Comparison of ENCODE assay signal across 25 cellular contexts in the genomic region with DNA sequence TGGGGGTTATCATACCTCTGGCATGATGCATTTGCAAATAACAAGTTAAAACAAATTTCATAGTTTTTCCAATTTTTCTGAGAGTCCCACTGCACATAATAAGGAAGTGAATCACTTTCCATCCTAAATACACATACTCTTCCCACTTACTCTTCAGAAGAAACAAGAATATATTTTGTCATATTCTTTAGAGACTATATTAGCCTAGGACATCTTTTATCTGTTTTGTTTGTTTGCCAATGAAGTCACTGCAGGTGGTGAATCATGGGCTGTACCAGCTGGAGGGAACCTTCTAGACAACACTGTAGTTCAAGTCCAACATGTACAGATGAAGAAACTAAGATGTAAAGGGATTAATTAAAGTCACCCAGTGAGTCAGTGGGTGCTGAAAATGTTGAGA.
DNase-seq lines count a peak whose midpoint lies in the region; ATAC-seq, FAIRE-seq and TF ChIP-seq lines count a peak whose summit lies in the region.
"Had no signal": no experiment of that assay in that cellular context is flagged by ENCODE, and none has a peak within 500 bp of the region (broad histone marks: within the 10 kb centered on the region; RNA-seq: fewer than 3 reads in every experiment).

No MANE protein-coding gene starts in this region.

- H3K4me3 ChIP-seq in PC-3 (ENCODE audit: low read length) (no peak overlapping the region), bronchial epithelial cell (ENCODE audit: low read depth, low read length) (no peak overlapping the region)
- H3K4me3 ChIP-seq: GM23248, SJCRH30 had no signal

- no peaks in the 10 kb centered on the region for H3K79me2 ChIP-seq in PC-3 (ENCODE audit: low read length)

- no peak for TF ChIP-seq CTCF in PC-3 (conservative IDR thresholded peaks at IDR 0.05; ENCODE audit: low read depth, low read length)
- TF ChIP-seq CTCF in bronchial epithelial cell (IDR thresholded peaks at IDR 0.05; ENCODE audit: insufficient read depth, low read length, severe bottlenecking) = no peak

- DNase-seq in HCEC 1CT = peak; percentile 22
- peak; percentile 49 for DNase-seq in PC-3
- peak; percentile 53 for DNase-seq in bronchial epithelial cell (ENCODE audit: low read depth)
- peak; percentile 26 for DNase-seq in iris pigment epithelial cell (ENCODE audit: low read depth)
- no peak for DNase-seq in activated CD4-positive, alpha-beta T cell treated with anti-CD3 and anti-CD28 coated beads for 48 hours
- DNase-seq: Caco-2; CD8-positive, alpha-beta T cell; DMS79 treated with DMSO at 0.1 percent for 48 hours; GM23248; H7; Karpas-422; NCI-H1092 treated with DMSO at 0.1 percent for 48 hours; NCI-H1436; NCI-H187; NCI-H2081 treated with DMSO at 0.1 percent for 48 hours; NCI-H2171 treated with DMSO at 0.1 percent for 48 hours; NCI-H524; NCI-H748 treated with DMSO at 0.1 percent for 48 hours; SJCRH30 had no signal

- no peaks in the 10 kb centered on the region for H3K9me3 ChIP-seq in PC-3 (ENCODE audit: low read length)
- H3K9me3 ChIP-seq: SJCRH30 had no signal

- BruUV-seq in PC-3 (replicated peaks; lab: Mats Ljungman, UMichigan) = no TSS peak

- FAIRE-seq in bronchial epithelial cell (lab: Jason Lieb, UNC) = no peak
- FAIRE-seq: GM18507 had no signal

- no peak overlapping the region for H3K9ac ChIP-seq in PC-3 (ENCODE audit: low read length)
- H3K9ac ChIP-seq: GM23248 had no signal

- H2AFZ ChIP-seq in PC-3 (ENCODE audit: low read length) = no peak overlapping the region
- H2AFZ ChIP-seq: GM23248 had no signal

- peak; percentile 89 for ATAC-seq in PC-3
- ATAC-seq in HG03196 (IDR thresholded peaks at IDR 0.05; ENCODE audit: unreplicated experiment) = no peak
- no peak for ATAC-seq in GM19351 (IDR thresholded peaks at IDR 0.05; ENCODE audit: unreplicated experiment)
- ATAC-seq: CD8-positive, alpha-beta T cell; Right ventricle myocardium inferior; SK-N-SH treated with all-trans-retinoic acid at 6 μM for 48 hours had no signal

- H3K4me2 ChIP-seq in PC-3 (ENCODE audit: low read length) = no peak overlapping the region

- POLR2A ChIA-PET in PC-3 (lab: Charles Lee; ENCODE audit: unreplicated experiment) = no interaction called here

- H3K27me3 ChIP-seq in PC-3 (ENCODE audit: low read length) (no peaks in the 10 kb centered on the region), bronchial epithelial cell (ENCODE audit: control insufficient read depth, insufficient read depth, low read length) (no peaks in the 10 kb centered on the region)
- H3K27me3 ChIP-seq: SJCRH30 had no signal

- no peaks in the 10 kb centered on the region for H3K9me2 ChIP-seq in PC-3 (replicated peaks; ENCODE audit: low read length)

- intact Hi-C loops in PC-3 (cut with micrococcal nuclease) = no loop called here

- CTCF ChIA-PET in PC-3 (lab: Charles Lee) = no interaction called here

- H4K20me1 ChIP-seq in PC-3 (ENCODE audit: low read length) = no peaks in the 10 kb centered on the region

- no peaks in the 10 kb centered on the region for H3F3A ChIP-seq in PC-3 (ENCODE audit: low read length, unreplicated experiment)

- H3K4me1 ChIP-seq in PC-3 (ENCODE audit: insufficient read depth, low read length) = peaks cover 14% of the 10 kb centered on the region; the same call in 1 of the 2 replicates
- H3K4me1 ChIP-seq: Caco-2, SJCRH30 had no signal

- H3K36me3 ChIP-seq in PC-3 (ENCODE audit: low read depth, low read length) (no peaks in the 10 kb centered on the region), bronchial epithelial cell (ENCODE audit: control insufficient read depth, insufficient read depth, low read length) (no peaks in the 10 kb centered on the region)
- H3K36me3 ChIP-seq: SJCRH30 had no signal

- H3K27ac ChIP-seq in PC-3 (ENCODE audit: low read length) = peak overlapping the region; percentile 61
- H3K27ac ChIP-seq: C4-2B, GM23248, SJCRH30 had no signal
